34 cellular contexts compared by ENCODE assay signal in genomic region chr2:2730301-2730833, GRCh38.
"Had no signal": no experiment of that assay in that cellular context is flagged by ENCODE, and none has a peak within 500 bp of the region (broad histone marks: within the 10 kb centered on the region; RNA-seq: fewer than 3 reads in every experiment).

No MANE protein-coding gene starts in this region.

- H3K9me3 ChIP-seq: MG63 had no signal

- H3K27me3 ChIP-seq: MG63 had no signal

- H3K4me3 ChIP-seq: MG63 had no signal

- H3K36me3 ChIP-seq: MG63 had no signal

- DNase-seq: Karpas-422, Kasumi-1, MG63, MM.1S, MV-4-11, NCI-H1092, NCI-H1092 treated with DMSO at 0.1 percent for 48 hours, NCI-H1105, NCI-H1105 treated with DMSO at 0.1 percent for 48 hours, NCI-H1417, NCI-H1417 treated with DMSO at 0.1 percent for 48 hours, NCI-H1436, NCI-H1436 treated with DMSO at 0.1 percent for 48 hours, NCI-H146, NCI-H1694, NCI-H1694 treated with DMSO at 0.1 percent for 48 hours, NCI-H187, NCI-H187 treated with DMSO at 0.1 percent for 48 hours, NCI-H1930, NCI-H2029, NCI-H2029 treated with DMSO at 0.1 percent for 48 hours, NCI-H2081, NCI-H2081 treated with DMSO at 0.1 percent for 48 hours, NCI-H2107, NCI-H2171, NCI-H2171 treated with DMSO at 0.1 percent for 48 hours, NCI-H2227 treated with DMSO at 0.1 percent for 48 hours, NCI-H226, NCI-H345, NCI-H446, NCI-H446 treated with DMSO at 0.1 percent for 48 hours, NCI-H510A, NCI-H510A treated with DMSO at 0.1 percent for 48 hours, NCI-H524 treated with DMSO at 0.1 percent for 48 hours had no signal
